10 cellular contexts compared by ENCODE assay signal in the genomic region with DNA sequence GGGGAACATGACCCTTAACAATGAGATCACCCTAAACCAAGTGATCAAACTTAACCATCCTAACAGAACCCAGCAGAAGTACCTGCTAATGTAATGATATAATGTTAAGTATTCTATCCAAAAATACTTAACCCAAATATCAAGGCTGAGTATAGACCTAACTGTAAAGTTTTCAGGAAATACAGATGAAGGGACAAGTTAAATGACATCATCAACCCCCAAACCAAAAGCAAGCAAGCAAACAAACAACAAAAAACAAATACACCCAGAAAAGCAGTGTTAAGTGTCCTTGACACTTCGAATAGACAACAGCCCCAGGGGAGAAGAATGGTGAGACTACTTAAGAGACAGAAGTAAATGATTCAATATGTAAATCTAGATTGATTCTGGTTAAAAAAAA. TPM values are rescaled to one million over a fixed set of nuclear protein-coding genes. Genes with fewer than 3 reads are reported as not detected.
A peak's percentile ranks its signal among the peaks of the same experiment; 100 is the strongest.
DNase-seq lines count a peak whose midpoint lies in the region; ATAC-seq and TF ChIP-seq lines count a peak whose summit lies in the region.
"Had no signal": no experiment of that assay in that cellular context is flagged by ENCODE, and none has a peak within 500 bp of the region (broad histone marks: within the 10 kb centered on the region; RNA-seq: fewer than 3 reads in every experiment).

No MANE protein-coding gene starts in this region.

- H3K9ac ChIP-seq in OCI-LY1 (ENCODE audit: low read length): no peak overlapping the region
- H3K9ac ChIP-seq in endocrine pancreas (ENCODE audit: control insufficient read depth, insufficient read depth, low read length): no peak overlapping the region

- H3K27ac Mint-ChIP-seq in activated CD8-positive, alpha-beta memory T cell treated with anti-CD3 and anti-CD28 coated beads, Interleukin-2, amount 10 ng/mL, durations not matched to agents 7 days and 5 days: peak overlapping the region; percentile 69
- H3K27ac Mint-ChIP-seq in osteocyte (ENCODE audit: unreplicated experiment): peak overlapping the region; percentile 99

- peak overlapping the region; percentile 67 for H3K4me3 Mint-ChIP-seq in activated CD8-positive, alpha-beta memory T cell treated with anti-CD3 and anti-CD28 coated beads, Interleukin-2, amount 10 ng/mL, durations not matched to agents 7 days and 5 days
- peak overlapping the region; percentile 100 for H3K4me3 Mint-ChIP-seq in osteocyte (ENCODE audit: unreplicated experiment)

- peaks cover 41% of the 10 kb centered on the region for H3K36me3 Mint-ChIP-seq in activated CD8-positive, alpha-beta memory T cell treated with anti-CD3 and anti-CD28 coated beads, Interleukin-2, amount 10 ng/mL, durations not matched to agents 7 days and 5 days
- no peaks in the 10 kb centered on the region for H3K36me3 Mint-ChIP-seq in osteocyte (ENCODE audit: unreplicated experiment)

- H3K79me2 ChIP-seq in OCI-LY1 (ENCODE audit: insufficient read depth, low read length): peaks cover 77% of the 10 kb centered on the region

- no peaks in the 10 kb centered on the region for H3F3A ChIP-seq in OCI-LY1 (ENCODE audit: insufficient read depth, low read length)

- no peak for TF ChIP-seq EP300 in stomach (IDR thresholded peaks at IDR 0.05)

- no peaks in the 10 kb centered on the region for H4K20me1 ChIP-seq in OCI-LY1 (ENCODE audit: insufficient read depth, low read length)

- H3K27me3 ChIP-seq in OCI-LY1 (ENCODE audit: insufficient read depth, low read length) (no peaks in the 10 kb centered on the region), endocrine pancreas (ENCODE audit: control insufficient read depth, insufficient read depth, low read length) (no peaks in the 10 kb centered on the region), stomach (no peaks in the 10 kb centered on the region)

- peak overlapping the region; percentile 90 for H3K4me3 ChIP-seq in OCI-LY1 (ENCODE audit: low read depth, low read length, poor library complexity, severe bottlenecking)
- H3K4me3 ChIP-seq in endocrine pancreas (ENCODE audit: control insufficient read depth, insufficient read depth, low read length): peak overlapping the region; percentile 53
- no peak overlapping the region for H3K4me3 ChIP-seq in stomach
- H3K4me3 ChIP-seq: lung had no signal

- no peak for ATAC-seq in activated CD8-positive, alpha-beta memory T cell treated with anti-CD3 and anti-CD28 coated beads, Interleukin-2, amount 10 ng/mL, durations not matched to agents 7 days and 5 days
- ATAC-seq in GM19455 (IDR thresholded peaks at IDR 0.05; ENCODE audit: unreplicated experiment) (no peak), HG03442 (IDR thresholded peaks at IDR 0.05; ENCODE audit: unreplicated experiment) (no peak)

- TF ChIP-seq POLR2A in stomach (IDR thresholded peaks at IDR 0.05): no peak

- H3K4me1 ChIP-seq in OCI-LY1 (ENCODE audit: insufficient read depth, low read length, severe bottlenecking) (peaks cover 38% of the 10 kb centered on the region), endocrine pancreas (ENCODE audit: control insufficient read depth, insufficient read depth, low read length) (peaks cover 12% of the 10 kb centered on the region), stomach (peaks cover 15 to 62% (median 44%) of the 10 kb centered on the region in 4 donors)

- H3K9me2 ChIP-seq in OCI-LY1 (ENCODE audit: low read depth, low read length): no peaks in the 10 kb centered on the region

- CTCF ChIA-PET in activated CD8-positive, alpha-beta memory T cell treated with anti-CD3 and anti-CD28 coated beads, Interleukin-2, amount 10 ng/mL, durations not matched to agents 7 days and 5 days (lab: Charles Lee): no interaction called here

- H3K4me2 ChIP-seq in OCI-LY1 (ENCODE audit: low read length): peak overlapping the region; percentile 50

- H3K27me3 Mint-ChIP-seq in activated CD8-positive, alpha-beta memory T cell treated with anti-CD3 and anti-CD28 coated beads, Interleukin-2, amount 10 ng/mL, durations not matched to agents 7 days and 5 days: no peaks in the 10 kb centered on the region
- no peaks in the 10 kb centered on the region for H3K27me3 Mint-ChIP-seq in osteocyte (ENCODE audit: unreplicated experiment)

- H3K27ac ChIP-seq in OCI-LY1 (ENCODE audit: low read depth, low read length, poor library complexity, severe bottlenecking): no peak overlapping the region
- no peak overlapping the region for H3K27ac ChIP-seq in stomach

- TF ChIP-seq CTCF in OCI-LY1 (IDR thresholded peaks at IDR 0.05; ENCODE audit: low read length) (no peak), osteocyte (IDR thresholded peaks at IDR 0.05) (no peak), stomach (IDR thresholded peaks at IDR 0.05) (no peak)

- H3K36me3 ChIP-seq in OCI-LY1 (ENCODE audit: insufficient read depth, low read length) (peaks cover 25% of the 10 kb centered on the region), endocrine pancreas (ENCODE audit: control insufficient read depth, insufficient read depth, low read length) (no peaks in the 10 kb centered on the region), stomach (no peaks in the 10 kb centered on the region)

- intact Hi-C loops in stomach (cut with DNase I; ENCODE audit: low total_unique reads): no loop called here

- H3K9me3 ChIP-seq in OCI-LY1 (ENCODE audit: low read length) (no peaks in the 10 kb centered on the region), endocrine pancreas (ENCODE audit: control insufficient read depth, low read length) (no peaks in the 10 kb centered on the region), stomach (no peaks in the 10 kb centered on the region)

- H3K4me1 Mint-ChIP-seq in activated CD8-positive, alpha-beta memory T cell treated with anti-CD3 and anti-CD28 coated beads, Interleukin-2, amount 10 ng/mL, durations not matched to agents 7 days and 5 days: peaks cover 49% of the 10 kb centered on the region
- peaks cover 46% of the 10 kb centered on the region for H3K4me1 Mint-ChIP-seq in osteocyte (ENCODE audit: unreplicated experiment)

- WGBS in stomach, 5 donors: 53 to 74% (median 66%) methylated on average over 1 of the region's 1 CpG

- H3K9me3 Mint-ChIP-seq in activated CD8-positive, alpha-beta memory T cell treated with anti-CD3 and anti-CD28 coated beads, Interleukin-2, amount 10 ng/mL, durations not matched to agents 7 days and 5 days (ENCODE audit: low read depth): no peaks in the 10 kb centered on the region
- H3K9me3 Mint-ChIP-seq in osteocyte (ENCODE audit: unreplicated experiment): no peaks in the 10 kb centered on the region

- DNase-seq in activated CD8-positive, alpha-beta memory T cell treated with anti-CD3 and anti-CD28 coated beads, Interleukin-2, amount 10 ng/mL, durations not matched to agents 7 days and 5 days: no peak
- no peak for DNase-seq in activated CD8-positive, alpha-beta memory T cell treated with anti-CD3 and anti-CD28 coated beads for 24 hours
- DNase-seq in osteocyte (ENCODE audit: extremely low spot score, unreplicated experiment) (no peak), stomach (no peak)
- DNase-seq: KG1 had no signal

- H2AFZ ChIP-seq in OCI-LY1 (ENCODE audit: low read length): no peak overlapping the region

RNA-seq across cellular contexts. Expression of a gene that starts 2.7 kb away (rescaled TPM):
- total RNA-seq in activated CD8-positive, alpha-beta memory T cell treated with anti-CD3 and anti-CD28 coated beads, Interleukin-2, amount 10 ng/mL, durations not matched to agents 7 days and 5 days: 10 to 100 TPM; 32.2 to 36.3 TPM
- 23.6 and 27.8 TPM in 2 replicates for total RNA-seq in osteocyte
- 10 to 100 TPM in 3 of 5 donors, 1 to 10 TPM in 2; 1.8 to 47.9 (median 10.7) TPM for total RNA-seq in stomach
- 10 to 100 TPM in 2 of 3 donors, 1 to 10 TPM in 1; 9.2 to 25.0 (median 13.9) TPM for polyA plus RNA-seq in stomach

Comparison
In these comparisons a context has a peak if more than half of its experiments do, and no peak if none do; other contexts are left out.
1. H3K4me3 ChIP-seq: peak in OCI-LY1 (single experiment) and endocrine pancreas (single experiment); none in stomach (0 of 4).